ENCODE assay signal across 10 cellular contexts in the genomic region with DNA sequence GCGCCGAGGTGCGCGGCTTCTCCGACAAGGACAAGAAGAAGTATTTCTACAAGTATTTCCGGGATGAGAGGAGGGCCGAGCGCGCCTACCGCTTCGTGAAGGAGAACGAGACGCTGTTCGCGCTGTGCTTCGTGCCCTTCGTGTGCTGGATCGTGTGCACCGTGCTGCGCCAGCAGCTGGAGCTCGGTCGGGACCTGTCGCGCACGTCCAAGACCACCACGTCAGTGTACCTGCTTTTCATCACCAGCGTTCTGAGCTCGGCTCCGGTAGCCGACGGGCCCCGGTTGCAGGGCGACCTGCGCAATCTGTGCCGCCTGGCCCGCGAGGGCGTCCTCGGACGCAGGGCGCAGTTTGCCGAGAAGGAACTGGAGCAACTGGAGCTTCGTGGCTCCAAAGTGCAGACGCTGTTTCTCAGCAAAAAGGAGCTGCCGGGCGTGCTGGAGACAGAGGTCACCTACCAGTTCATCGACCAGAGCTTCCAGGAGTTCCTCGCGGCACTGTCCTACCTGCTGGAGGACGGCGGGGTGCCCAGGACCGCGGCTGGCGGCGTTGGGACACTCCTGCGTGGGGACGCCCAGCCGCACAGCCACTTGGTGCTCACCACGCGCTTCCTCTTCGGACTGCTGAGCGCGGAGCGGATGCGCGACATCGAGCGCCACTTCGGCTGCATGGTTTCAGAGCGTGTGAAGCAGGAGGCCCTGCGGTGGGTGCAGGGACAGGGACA. TPM values are rescaled to one million over a fixed set of nuclear protein-coding genes. Genes with fewer than 3 reads are reported as not detected.
DNase-seq lines count a peak whose midpoint lies in the region; ATAC-seq and TF ChIP-seq lines count a peak whose summit lies in the region.
"Had no signal": no experiment of that assay in that cellular context is flagged by ENCODE, and none has a peak within 500 bp of the region (broad histone marks: within the 10 kb centered on the region; RNA-seq: fewer than 3 reads in every experiment).

No MANE protein-coding gene starts in this region.

- H3K4me1 ChIP-seq in colonic mucosa (peaks cover 17% of the 10 kb centered on the region), psoas muscle (no peaks in the 10 kb centered on the region)
- H3K4me1 ChIP-seq: foreskin keratinocyte had no signal

- H3K27me3 ChIP-seq in colonic mucosa (peaks cover 48% of the 10 kb centered on the region), psoas muscle (ENCODE audit: insufficient read depth in 3 of 3, low read length in 2 of 3) (peaks cover 0 to 60% (median 48%) of the 10 kb centered on the region in 3 donors)

- no peaks in the 10 kb centered on the region for H3K36me3 Mint-ChIP-seq in Calu3 (ENCODE audit: insufficient read depth, unreplicated experiment)
- H3K36me3 Mint-ChIP-seq in T-cell = no peaks in the 10 kb centered on the region

- H3K27ac Mint-ChIP-seq in Calu3 (ENCODE audit: unreplicated experiment) (no peak overlapping the region), T-cell (peak overlapping the region; percentile 81 to 90)

- CTCF ChIA-PET in Calu3 (lab: Charles Lee) (interaction anchor here (0.5 to 0.7 kb wide), 3 partner anchors 23 to 113 kb away, joined by 3 to 4 read pairs (median 3); a partner anchor contains a TSS), T-cell (lab: Charles Lee) (interaction anchor here (1.7 to 2.1 kb wide), 2 partner anchors 30 kb away, joined by 7 to 8 read pairs; no protein-coding TSS in a partner anchor)

- peak overlapping the region in 1 of 2 donors; percentile 61 for H3K9ac ChIP-seq in colonic mucosa (ENCODE audit: low read depth in 2 of 2, low read length in 2 of 2)

- H3K9me3 ChIP-seq in colonic mucosa = no peaks in the 10 kb centered on the region
- H3K9me3 ChIP-seq in psoas muscle = no peaks in the 10 kb centered on the region

- peak overlapping the region; percentile 21 for H3K4me3 Mint-ChIP-seq in Calu3 (ENCODE audit: low read depth, unreplicated experiment)
- H3K4me3 Mint-ChIP-seq in T-cell = peak overlapping the region; percentile 84 to 91 (median 85)

- H3K27ac ChIP-seq in colonic mucosa (no peak overlapping the region), psoas muscle (no peak overlapping the region)
- H3K27ac ChIP-seq: foreskin keratinocyte had no signal

- H3K36me3 ChIP-seq in colonic mucosa (no peaks in the 10 kb centered on the region), psoas muscle (ENCODE audit: insufficient read depth in 1 of 2, low read depth in 1 of 2) (no peaks in the 10 kb centered on the region)

- no TSS peak for BruUV-seq in Calu3 (replicated peaks; lab: Mats Ljungman, UMichigan)

- POLR2A ChIA-PET in T-cell (lab: Charles Lee) = no interaction called here

- intact Hi-C loops in Calu3 (cut with micrococcal nuclease; ENCODE audit: unreplicated experiment) (no loop called here), colonic mucosa (cut with DNase I) (no loop called here), psoas muscle (cut with DNase I) (no loop called here)

- H3K27me3 Mint-ChIP-seq in Calu3 (ENCODE audit: unreplicated experiment) (peaks cover 90% of the 10 kb centered on the region), T-cell (peaks cover 0 to 16% of the 10 kb centered on the region in 2 donors)

- H3K9me3 Mint-ChIP-seq in Calu3 (ENCODE audit: low read depth, unreplicated experiment) (peaks cover 5% of the 10 kb centered on the region), T-cell (peaks cover 0 to 9% (median 0%) of the 10 kb centered on the region in 3 donors)

- no peak for TF ChIP-seq CTCF in Calu3 (IDR thresholded peaks at IDR 0.05; ENCODE audit: unreplicated experiment)
- no peak for TF ChIP-seq CTCF in colonic mucosa (IDR thresholded peaks at IDR 0.05)
- no peak for TF ChIP-seq CTCF in psoas muscle (IDR thresholded peaks at IDR 0.05)

- 7 to 9% (median 7%) methylated on average over 68 to 71 of the region's 71 CpGs for WGBS in psoas muscle, 3 donors

- H3K4me1 Mint-ChIP-seq in Calu3 (ENCODE audit: low read depth, unreplicated experiment) (no peaks in the 10 kb centered on the region), T-cell (peaks cover 43 to 68% (median 57%) of the 10 kb centered on the region in 3 donors)

- ATAC-seq in T-cell (replicated peaks in 1 of 4) (peak; percentile 36 to 53 (median 48)), psoas muscle (no peak), HG02623 (IDR thresholded peaks at IDR 0.05; ENCODE audit: unreplicated experiment) (no peak)

- H3K4me3 ChIP-seq in colonic mucosa (peak overlapping the region; percentile 37), psoas muscle (peak overlapping the region; percentile 28)

- DNase-seq in Calu3 (no peak), T-cell (peak in 8 of 34 experiments; percentile 15 to 57 (median 44)), colonic mucosa (no peak), psoas muscle (peak in 1 of 2 donors; percentile 48), cerebellum (ENCODE audit: low spot score) (no peak), Kasumi-1 (lab: John Stamatoyannopoulos, UW) (no peak), hepatic stellate cell (ENCODE audit: low spot score) (no peak)

RNA-seq across cellular contexts. Expression of a gene that starts 2.7 kb away (rescaled TPM):
- not detected in 2 replicates for total RNA-seq in Calu3 (2022)
- 10 to 100 TPM in 3 of 5 donors, 1 to 10 TPM in 2; 6.7 to 27.7 (median 20.9) TPM for total RNA-seq in T-cell
- under 1 TPM; 0.17 to 0.72 TPM for total RNA-seq in colonic mucosa
- total RNA-seq in psoas muscle = under 1 TPM in 2 of 4 donors, not detected in 2; 0.10 to 0.17 TPM
- under 1 TPM in 2 of 3 donors, not detected in 1; 0.03 to 0.04 TPM for polyA plus RNA-seq in psoas muscle
- not detected for total RNA-seq in cerebellum
- total RNA-seq: astrocyte, foreskin keratinocyte had no signal
- polyA plus RNA-seq: foreskin keratinocyte had no signal

RNA-seq across cellular contexts. Expression of a gene that starts 8.0 kb away (rescaled TPM):
- 9.5 and 13.5 TPM in 2 replicates for total RNA-seq in Calu3 (2022)
- total RNA-seq in T-cell = 100 to 1,000 TPM; 252 to 818 (median 459) TPM
- total RNA-seq in colonic mucosa = 10 to 100 TPM; 10.6 to 12.9 TPM
- total RNA-seq in psoas muscle = 1 to 10 TPM; 2.9 to 5.1 (median 3.9) TPM
- polyA plus RNA-seq in psoas muscle = 1 to 10 TPM; 2.7 to 8.6 (median 4.0) TPM
- 1.6 TPM for total RNA-seq in cerebellum

RNA-seq across cellular contexts. Expression of a gene that starts 18.4 kb away (rescaled TPM):
- total RNA-seq in Calu3 (2022) (not detected in 2 replicates), T-cell (not detected), colonic mucosa (not detected), psoas muscle (not detected), cerebellum (not detected)
- not detected for polyA plus RNA-seq in psoas muscle
- total RNA-seq: astrocyte, foreskin keratinocyte had no signal
- polyA plus RNA-seq: foreskin keratinocyte had no signal

RNA-seq across cellular contexts. Expression of a gene that starts 26.7 kb away (rescaled TPM):
- total RNA-seq in Calu3 (2022) (29.1 and 117 TPM in 2 replicates), T-cell (100 to 1,000 TPM; 276 to 654 (median 359) TPM), colonic mucosa (100 to 1,000 TPM in 1 of 2 donors, 10 to 100 TPM in 1; 74.1 to 115 TPM), psoas muscle (100 to 1,000 TPM; 131 to 161 (median 136) TPM), cerebellum (4.5 TPM)
- polyA plus RNA-seq in psoas muscle = 100 to 1,000 TPM; 109 to 371 (median 181) TPM

RNA-seq across cellular contexts. Expression of a gene that starts 32.9 kb away (rescaled TPM):
- total RNA-seq in Calu3 (2022) (45.6 and 179 TPM in 2 replicates), T-cell (100 to 1,000 TPM; 201 to 427 (median 243) TPM), colonic mucosa (100 to 1,000 TPM in 1 of 2 donors, 10 to 100 TPM in 1; 63.3 to 101 TPM), psoas muscle (100 to 1,000 TPM in 1 of 4 donors, 10 to 100 TPM in 3; 44.0 to 105 (median 71.3) TPM), cerebellum (33.8 TPM)
- 100 to 1,000 TPM in 1 of 3 donors, 10 to 100 TPM in 2; 39.7 to 107 (median 69.7) TPM for polyA plus RNA-seq in psoas muscle

Comparison
In these comparisons a context has a peak if more than half of its experiments do, and no peak if none do; other contexts are left out.
1. ATAC-seq: peak in T-cell (4 of 4); none in psoas muscle (0 of 4) and HG02623 (single experiment).
2. RNA of a gene that starts 8.0 kb away (total RNA-seq): 252 to 818 TPM in T-cell; 10.6 to 12.9 TPM in colonic mucosa, 9.5 to 13.5 TPM in Calu3, 2.9 to 5.1 TPM in psoas muscle and 1.6 TPM in cerebellum (single experiment); every median in the first group is over 10 times any median in the second.